23 cellular contexts compared by ENCODE assay signal in genomic region chr4:92333056-92333455, GRCh38. TPM values are rescaled to one million over a fixed set of nuclear protein-coding genes. Genes with fewer than 3 reads are reported as not detected.
DNase-seq lines count a peak whose midpoint lies in the region; ATAC-seq and TF ChIP-seq lines count a peak whose summit lies in the region.
"Had no signal": no experiment of that assay in that cellular context is flagged by ENCODE, and none has a peak within 500 bp of the region (broad histone marks: within the 10 kb centered on the region; RNA-seq: fewer than 3 reads in every experiment).

No MANE protein-coding gene starts in this region.

- no peak overlapping the region for H3K27ac ChIP-seq in right atrium auricular region
- H3K27ac ChIP-seq: A549, Peyer's patch, SJSA1 had no signal

- TF ChIP-seq CTCF in right atrium auricular region (IDR thresholded peaks at IDR 0.05): no peak

- in situ Hi-C loops in KBM-7 (cut with MboI; ENCODE audit: low pct_unique_long_range_greater_than_20kb, low sequenced_read_pairs): no loop called here

- H3K4me1 ChIP-seq in right atrium auricular region: peaks cover 4 to 21% of the 10 kb centered on the region in 2 donors
- H3K4me1 ChIP-seq: A549, BE2C, Peyer's patch, SJSA1 had no signal

- intact Hi-C loops in left ventricle myocardium superior (cut with micrococcal nuclease): no loop called here

- H3K27me3 ChIP-seq in right atrium auricular region: no peaks in the 10 kb centered on the region
- H3K27me3 ChIP-seq: BE2C, Peyer's patch, SJSA1 had no signal

- H3K36me3 ChIP-seq in right atrium auricular region: no peaks in the 10 kb centered on the region
- H3K36me3 ChIP-seq: BE2C, Peyer's patch, SJSA1 had no signal

- peak; percentile 43 for ATAC-seq in left ventricle myocardium superior
- ATAC-seq: A549, HepG2, K562 had no signal

- DNase-seq in left ventricle myocardium superior (no peak), right atrium auricular region (ENCODE audit: low spot score) (no peak), cerebellar cortex (ENCODE audit: low spot score) (peak; percentile 36), iris pigment epithelial cell (ENCODE audit: low read depth) (peak; percentile 0), KBM-7 (no peak), GF-D8 (lab: John Stamatoyannopoulos, UW) (no peak), activated gamma-delta T cell (lab: John Stamatoyannopoulos, UW) (no peak)
- DNase-seq: BE2C; CD4-positive, CD25-positive, alpha-beta regulatory T cell; DND-41; MM.1S; NCI-H1048; NCI-H1436 treated with DMSO at 0.1 percent for 48 hours; NCI-H1930; NCI-H510A; NCI-H748 treated with DMSO at 0.1 percent for 48 hours; Peyer's patch; T-helper 1 cell had no signal

- H3K4me3 ChIP-seq in right atrium auricular region: no peak overlapping the region
- H3K4me3 ChIP-seq: A549, K562, Peyer's patch, SJSA1 had no signal

- no peaks in the 10 kb centered on the region for H3K9me3 ChIP-seq in right atrium auricular region
- H3K9me3 ChIP-seq: A549, BE2C, Peyer's patch, SJSA1 had no signal

RNA-seq across cellular contexts. Expression of gene GRID2, which starts 29.3 kb away (rescaled TPM):
- total RNA-seq in left ventricle myocardium superior: 0.40 TPM
- under 1 TPM in 1 of 2 donors, not detected in 1; 0.16 TPM for total RNA-seq in right atrium auricular region
- total RNA-seq: CD4-positive, CD25-positive, alpha-beta regulatory T cell; HepG2; OCI-LY7; SJSA1 had no signal

Comparison
In these comparisons a context has a peak if more than half of its experiments do, and no peak if none do; other contexts are left out.
1. DNase-seq: peak in cerebellar cortex (single experiment) and iris pigment epithelial cell (single experiment); none in left ventricle myocardium superior (single experiment), right atrium auricular region (single experiment), KBM-7 (single experiment), GF-D8 (single experiment) and activated gamma-delta T cell (single experiment).